Comparison of ENCODE assay signal across 15 cellular contexts in the genomic region with DNA sequence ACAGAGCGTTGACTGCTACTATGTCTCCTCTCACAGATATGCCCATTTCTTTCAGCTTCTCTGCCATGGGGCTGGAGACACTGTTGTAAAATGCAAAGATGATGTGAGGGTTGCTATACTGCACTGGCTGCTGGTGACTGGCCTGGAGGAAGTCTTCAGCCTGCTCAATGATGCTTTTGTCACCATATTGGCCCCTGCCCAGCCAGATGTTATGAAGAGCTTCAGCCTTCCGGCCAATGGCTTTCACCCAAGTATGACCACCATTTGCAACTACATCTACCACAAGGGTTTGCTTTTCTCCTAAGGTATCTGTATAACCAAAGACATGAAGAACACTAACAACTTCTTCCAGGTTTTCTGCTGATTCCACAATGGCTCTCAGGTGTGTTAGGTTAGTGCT. TPM values are rescaled to one million over a fixed set of nuclear protein-coding genes. Genes with fewer than 3 reads are reported as not detected.
DNase-seq lines count a peak whose midpoint lies in the region; ATAC-seq and TF ChIP-seq lines count a peak whose summit lies in the region.
"Had no signal": no experiment of that assay in that cellular context is flagged by ENCODE, and none has a peak within 500 bp of the region (broad histone marks: within the 10 kb centered on the region; RNA-seq: fewer than 3 reads in every experiment).

No MANE protein-coding gene starts in this region.

- WGBS in SK-N-SH (ENCODE audit: low lambda C conversion rate): 100% methylated on average over 2 of the region's 2 CpGs

- in situ Hi-C loops in ACHN (cut with HindIII; ENCODE audit: low pct_ligation_motif_present, low pct_unique_long_range_greater_than_20kb, low sequenced_read_pairs): no loop called here

- no peaks in the 10 kb centered on the region for H4K20me1 ChIP-seq in SK-N-SH (ENCODE audit: insufficient read depth)

- H3K4me3 ChIP-seq in breast epithelium (no peak overlapping the region), SK-N-SH (ENCODE audit: low read depth in 2 of 2, low read length in 1 of 2) (no peak overlapping the region; a peak in 1 of 4 replicates)

- H3K4me1 Mint-ChIP-seq in MCF 10A (ENCODE audit: insufficient read depth, unreplicated experiment) (peaks cover 45% of the 10 kb centered on the region), immature natural killer cell (peaks cover 36 to 51% of the 10 kb centered on the region in 2 donors)
- H3K4me1 Mint-ChIP-seq in activated CD8-positive, alpha-beta T cell treated with anti-CD3 and anti-CD28 coated beads, Interleukin-2, amount 10 ng/mL, durations not matched to agents 7 days and 5 days (ENCODE audit: low read depth): peaks cover 56% of the 10 kb centered on the region

- H3K9me3 Mint-ChIP-seq in MCF 10A (ENCODE audit: unreplicated experiment): no peaks in the 10 kb centered on the region
- no peaks in the 10 kb centered on the region for H3K9me3 Mint-ChIP-seq in activated CD8-positive, alpha-beta T cell treated with anti-CD3 and anti-CD28 coated beads, Interleukin-2, amount 10 ng/mL, durations not matched to agents 7 days and 5 days (ENCODE audit: insufficient read depth)
- no peaks in the 10 kb centered on the region for H3K9me3 Mint-ChIP-seq in immature natural killer cell

- H3K27me3 ChIP-seq in breast epithelium (no peaks in the 10 kb centered on the region), SK-N-SH (ENCODE audit: insufficient read depth) (no peaks in the 10 kb centered on the region)
- H3K27me3 ChIP-seq: gastrocnemius medialis, Peyer's patch, transverse colon had no signal

- peaks cover 16% of the 10 kb centered on the region for H3K36me3 Mint-ChIP-seq in MCF 10A (ENCODE audit: insufficient read depth, unreplicated experiment)
- H3K36me3 Mint-ChIP-seq in activated CD8-positive, alpha-beta T cell treated with anti-CD3 and anti-CD28 coated beads, Interleukin-2, amount 10 ng/mL, durations not matched to agents 7 days and 5 days (ENCODE audit: low read depth): peaks cover 41% of the 10 kb centered on the region
- H3K36me3 Mint-ChIP-seq in immature natural killer cell: peaks cover 0 to 4% (median 0%) of the 10 kb centered on the region in 3 donors

- TSS peak; percentile 24 for BruUV-seq in MCF 10A (replicated peaks; lab: Mats Ljungman, UMichigan)

- H3K4me2 ChIP-seq in SK-N-SH: no peak overlapping the region

- no peak overlapping the region for H2AFZ ChIP-seq in SK-N-SH (ENCODE audit: low read depth)

- H3K9me2 ChIP-seq in SK-N-SH: no peaks in the 10 kb centered on the region

- TF ChIP-seq RAD21 in SK-N-SH (IDR thresholded peaks at IDR 0.05; ENCODE audit: low read length): no peak

- no peak for ATAC-seq in activated CD8-positive, alpha-beta T cell treated with anti-CD3 and anti-CD28 coated beads, Interleukin-2, amount 10 ng/mL, durations not matched to agents 7 days and 5 days
- no peak for ATAC-seq in HG03135 (IDR thresholded peaks at IDR 0.05; ENCODE audit: unreplicated experiment)
- ATAC-seq: left ventricle myocardium superior, sciatic nerve had no signal

- H3K4me1 ChIP-seq in breast epithelium (peaks cover 0 to 8% of the 10 kb centered on the region in 2 donors), SK-N-SH (ENCODE audit: control insufficient read depth in 1 of 2, insufficient read depth in 2 of 2, low read depth in 1 of 2, low read length in 1 of 2) (peaks cover 0 to 16% of the 10 kb centered on the region in 2 experiments; a peak in 2 of 4 replicates)

- DNase-seq in MCF 10A (ENCODE audit: unreplicated experiment) (no peak), breast epithelium (ENCODE audit: low spot score in 2 of 2) (no peak), immature natural killer cell (no peak), substantia nigra (lab: John Stamatoyannopoulos, UW) (peak in 36 of 49 donors; percentile 2 to 69 (median 26)), SK-N-SH (no peak), ACHN (no peak)
- no peak for DNase-seq in activated CD8-positive, alpha-beta T cell treated with anti-CD3 and anti-CD28 coated beads, Interleukin-2, amount 10 ng/mL, durations not matched to agents 7 days and 5 days
- DNase-seq: gastrocnemius medialis, GDM1, left ventricle myocardium superior, NCI-H2081, Peyer's patch, transverse colon had no signal

- peaks cover 23% of the 10 kb centered on the region for H3F3A ChIP-seq in SK-N-SH (replicated peaks; ENCODE audit: insufficient read depth)

- peaks cover 19% of the 10 kb centered on the region; the same call in 1 of the 2 replicates for H3K79me2 ChIP-seq in SK-N-SH (ENCODE audit: insufficient read depth)

- CTCF ChIA-PET in MCF 10A (lab: Yijun Ruan, JAX) (interaction anchor here (0.7 to 1.4 kb wide), 3 partner anchors 10 to 32 kb away, joined by 3 read pairs; no protein-coding TSS in a partner anchor), SK-N-SH (lab: Yijun Ruan, JAX) (interaction anchor here (0.7 to 1.6 kb wide), 5 partner anchors 22 to 970 kb away, joined by 3 to 5 read pairs (median 3); no protein-coding TSS in a partner anchor)
- CTCF ChIA-PET in activated CD8-positive, alpha-beta T cell treated with anti-CD3 and anti-CD28 coated beads, Interleukin-2, amount 10 ng/mL, durations not matched to agents 7 days and 5 days (lab: Charles Lee): interaction anchor here (0.6 to 2.1 kb wide), 5 partner anchors 22 to 969 kb away, joined by 3 to 9 read pairs (median 4); a partner anchor contains a TSS

- POLR2A ChIA-PET in MCF 10A (lab: Yijun Ruan, JAX): interaction anchor here (0.6 to 2.1 kb wide), 8 partner anchors 14 to 970 kb away, joined by 3 to 13 read pairs (median 4); a partner anchor contains a TSS
- POLR2A ChIA-PET in activated CD8-positive, alpha-beta T cell treated with anti-CD3 and anti-CD28 coated beads, Interleukin-2, amount 10 ng/mL, durations not matched to agents 7 days and 5 days (lab: Charles Lee): interaction anchor here (0.7 to 1.3 kb wide), 3 partner anchors 22 to 31 kb away, joined by 3 to 8 read pairs (median 4); a partner anchor contains a TSS
- POLR2A ChIA-PET in SK-N-SH (lab: Yijun Ruan, JAX): interaction anchor here (0.9 kb wide), 1 partner anchor 22 kb away, joined by 3 read pairs; a partner anchor contains a TSS

- intact Hi-C loops in MCF 10A (cut with micrococcal nuclease) (no loop called here), breast epithelium (cut with DNase I; ENCODE audit: low total_unique reads) (no loop called here)

- TF ChIP-seq EP300 in SK-N-SH (IDR thresholded peaks at IDR 0.05; ENCODE audit: borderline replicate concordance in 1 of 2, low read depth in 1 of 2, low read length in 1 of 2): no peak

- no peaks in the 10 kb centered on the region for H3K27me3 Mint-ChIP-seq in MCF 10A (ENCODE audit: insufficient read depth, unreplicated experiment)
- H3K27me3 Mint-ChIP-seq in activated CD8-positive, alpha-beta T cell treated with anti-CD3 and anti-CD28 coated beads, Interleukin-2, amount 10 ng/mL, durations not matched to agents 7 days and 5 days (ENCODE audit: low read depth): no peaks in the 10 kb centered on the region
- peaks cover 0 to 5% (median 0%) of the 10 kb centered on the region in 3 donors for H3K27me3 Mint-ChIP-seq in immature natural killer cell (ENCODE audit: low read depth in 3 of 3)

- H3K36me3 ChIP-seq in breast epithelium (no peaks in the 10 kb centered on the region), SK-N-SH (replicated peaks in 1 of 2; ENCODE audit: control insufficient read depth in 1 of 2, insufficient read depth in 2 of 2, low read length in 1 of 2) (peaks cover 3 to 13% of the 10 kb centered on the region in 2 experiments)
- H3K36me3 ChIP-seq: Peyer's patch, transverse colon had no signal

- H3K4me3 Mint-ChIP-seq in MCF 10A (ENCODE audit: unreplicated experiment): no peak overlapping the region
- peak overlapping the region; percentile 24 for H3K4me3 Mint-ChIP-seq in activated CD8-positive, alpha-beta T cell treated with anti-CD3 and anti-CD28 coated beads, Interleukin-2, amount 10 ng/mL, durations not matched to agents 7 days and 5 days
- H3K4me3 Mint-ChIP-seq in immature natural killer cell: peak overlapping the region in 4 of 5 donors; percentile 13 to 97 (median 94)

- no peak overlapping the region for H3K27ac Mint-ChIP-seq in MCF 10A (ENCODE audit: low read depth, unreplicated experiment)
- no peak overlapping the region for H3K27ac Mint-ChIP-seq in activated CD8-positive, alpha-beta T cell treated with anti-CD3 and anti-CD28 coated beads, Interleukin-2, amount 10 ng/mL, durations not matched to agents 7 days and 5 days
- H3K27ac Mint-ChIP-seq in immature natural killer cell: peak overlapping the region in 4 of 6 donors; percentile 18 to 89 (median 62)

- no peak for TF ChIP-seq CTCF in MCF 10A (IDR thresholded peaks at IDR 0.05; ENCODE audit: unreplicated experiment)
- no peak for TF ChIP-seq CTCF in breast epithelium (IDR thresholded peaks at IDR 0.05)
- no peak for TF ChIP-seq CTCF in SK-N-SH (IDR thresholded peaks at IDR 0.05)

- H3K9me3 ChIP-seq in breast epithelium (no peaks in the 10 kb centered on the region), SK-N-SH (no peaks in the 10 kb centered on the region)
- H3K9me3 ChIP-seq: gastrocnemius medialis, Peyer's patch, transverse colon had no signal

- no peak for TF ChIP-seq POLR2A in breast epithelium (IDR thresholded peaks at IDR 0.05)

- H3K9ac ChIP-seq in SK-N-SH: no peak overlapping the region

- no peak overlapping the region for H3K27ac ChIP-seq in breast epithelium
- H3K27ac ChIP-seq in substantia nigra (ENCODE audit: low read depth, low read length, poor library complexity, severe bottlenecking): no peak overlapping the region
- H3K27ac ChIP-seq in SK-N-SH (ENCODE audit: low read depth in 2 of 2, low read length in 1 of 2): no peak overlapping the region
- H3K27ac ChIP-seq: Peyer's patch had no signal

RNA-seq across cellular contexts. Expression of a gene that starts 1.6 kb away (rescaled TPM):
- 4.4 and 5.4 TPM in 2 replicates for total RNA-seq in MCF 10A (2022)
- 10 to 100 TPM; 10.9 to 13.6 (median 11.8) TPM for total RNA-seq in breast epithelium
- 1 to 10 TPM; 6.0 to 7.2 TPM for total RNA-seq in activated CD8-positive, alpha-beta T cell treated with anti-CD3 and anti-CD28 coated beads, Interleukin-2, amount 10 ng/mL, durations not matched to agents 7 days and 5 days
- polyA plus RNA-seq in immature natural killer cell: 10 to 100 TPM in 1 of 3 donors, 1 to 10 TPM in 1, under 1 TPM in 1; 0.39 to 17.7 (median 4.1) TPM
- polyA plus RNA-seq in SK-N-SH (2012; rRNA removed): 6.1 and 7.8 TPM in 2 replicates
- 9.1 and 11.6 TPM in 2 replicates for polyA plus RNA-seq in SK-N-SH (2012; cell fraction: cytosol; rRNA removed)
- 3.9 and 5.4 TPM in 2 replicates for polyA plus RNA-seq in SK-N-SH (2012; cell fraction: nucleus; rRNA removed)

RNA-seq across cellular contexts. Expression of a gene that starts 21.7 kb away (rescaled TPM):
- total RNA-seq in MCF 10A (2022) (65.5 and 73.8 TPM in 2 replicates), breast epithelium (10 to 100 TPM; 52.1 to 69.9 (median 60.2) TPM)
- 100 to 1,000 TPM; 131 to 154 TPM for total RNA-seq in activated CD8-positive, alpha-beta T cell treated with anti-CD3 and anti-CD28 coated beads, Interleukin-2, amount 10 ng/mL, durations not matched to agents 7 days and 5 days
- polyA plus RNA-seq in immature natural killer cell (100 to 1,000 TPM; 234 to 348 (median 278) TPM), SK-N-SH (2012; rRNA removed) (101 and 132 TPM in 2 replicates)
- polyA plus RNA-seq in SK-N-SH (2012; cell fraction: cytosol; rRNA removed): 173 and 232 TPM in 2 replicates
- 30.5 and 55.1 TPM in 2 replicates for polyA plus RNA-seq in SK-N-SH (2012; cell fraction: nucleus; rRNA removed)

RNA-seq across cellular contexts. Expression of a gene that starts 21.9 kb away (rescaled TPM):
- total RNA-seq in MCF 10A (2022) (69.8 and 82.0 TPM in 2 replicates), breast epithelium (10 to 100 TPM; 49.0 to 57.7 (median 51.1) TPM)
- total RNA-seq in activated CD8-positive, alpha-beta T cell treated with anti-CD3 and anti-CD28 coated beads, Interleukin-2, amount 10 ng/mL, durations not matched to agents 7 days and 5 days: 10 to 100 TPM; 38.7 to 41.6 TPM
- polyA plus RNA-seq in immature natural killer cell (10 to 100 TPM; 23.3 to 37.7 (median 24.1) TPM), SK-N-SH (2012; rRNA removed) (73.1 and 87.5 TPM in 2 replicates)
- 82.4 and 97.0 TPM in 2 replicates for polyA plus RNA-seq in SK-N-SH (2012; cell fraction: cytosol; rRNA removed)
- 86.2 and 137 TPM in 2 replicates for polyA plus RNA-seq in SK-N-SH (2012; cell fraction: nucleus; rRNA removed)

Comparison
In these comparisons a context has a peak if more than half of its experiments do, and no peak if none do; other contexts are left out.
1. DNase-seq: peak in substantia nigra (36 of 49); none in MCF 10A (single experiment), breast epithelium (0 of 2), activated CD8-positive, alpha-beta T cell treated with anti-CD3 and anti-CD28 coated beads, Interleukin-2, amount 10 ng/mL, durations not matched to agents 7 days and 5 days (single experiment), immature natural killer cell (0 of 3), SK-N-SH (single experiment) and ACHN (single experiment).
2. H3K27ac Mint-ChIP-seq: peak in immature natural killer cell (4 of 6); none in MCF 10A (single experiment) and activated CD8-positive, alpha-beta T cell treated with anti-CD3 and anti-CD28 coated beads, Interleukin-2, amount 10 ng/mL, durations not matched to agents 7 days and 5 days (single experiment).